In genomic region chr1:41484881-41485280, GRCh38 we compare ENCODE assay signal across 23 cellular contexts. TPM values are rescaled to one million over a fixed set of nuclear protein-coding genes. Genes with fewer than 3 reads are reported as not detected.
DNase-seq lines count a peak whose midpoint lies in the region; ATAC-seq, FAIRE-seq and TF ChIP-seq lines count a peak whose summit lies in the region.
"Had no signal": no experiment of that assay in that cellular context is flagged by ENCODE, and none has a peak within 500 bp of the region (broad histone marks: within the 10 kb centered on the region; RNA-seq: fewer than 3 reads in every experiment).

No MANE protein-coding gene starts in this region.

- ATAC-seq in A549 (peak in 1 of 2 experiments; percentile 5; a peak in 3 of 6 replicates), body of pancreas (no peak), HG03565 (IDR thresholded peaks at IDR 0.05; ENCODE audit: unreplicated experiment) (no peak), GM21381 (IDR thresholded peaks at IDR 0.05; ENCODE audit: unreplicated experiment) (no peak), HG02938 (IDR thresholded peaks at IDR 0.05; ENCODE audit: unreplicated experiment) (no peak)
- ATAC-seq: activated naive CD8-positive, alpha-beta T cell treated with anti-CD3 and anti-CD28 coated beads, Interleukin-2, amount 50 U/mL, for 24 hours; effector memory CD8-positive, alpha-beta T cell; naive thymus-derived CD8-positive, alpha-beta T cell had no signal

- H3K4me2 ChIP-seq in A549, result peak overlapping the region; percentile 76

- H3K9ac ChIP-seq in HUES6 (ENCODE audit: low read length) (peak overlapping the region; percentile 25), muscle layer of colon (ENCODE audit: low read length) (no peak overlapping the region)

- TF ChIP-seq POLR2A in A549 (IDR thresholded peaks at IDR 0.05; ENCODE audit: low read length), result no peak
- no peak for TF ChIP-seq POLR2A in body of pancreas (IDR thresholded peaks at IDR 0.05)

- no peak for TF ChIP-seq EP300 in A549 (IDR thresholded peaks at IDR 0.05)

- POLR2A ChIA-PET in A549 (lab: Yijun Ruan, JAX), result no interaction called here

- no peak for FAIRE-seq in A549 (lab: Jason Lieb, UNC)
- FAIRE-seq: HTR-8/SVneo had no signal

- H3K27me3 ChIP-seq in HUES6 (ENCODE audit: control insufficient read depth, insufficient read depth, low read length), result peaks cover 4% of the 10 kb centered on the region; the same call in 1 of the 2 replicates
- H3K27me3 ChIP-seq in body of pancreas, result no peaks in the 10 kb centered on the region
- no peaks in the 10 kb centered on the region for H3K27me3 ChIP-seq in muscle layer of colon (ENCODE audit: control insufficient read depth in 1 of 2, insufficient read depth in 2 of 2, low read length in 2 of 2)
- H3K27me3 ChIP-seq: brain microvascular endothelial cell, colonic mucosa, upper lobe of right lung had no signal

- no CpG with 5 or more reads among the region's 7 CpGs for WGBS in A549 (ENCODE audit: missing lambda C conversion rate)
- 26 to 41% methylated on average over 6 to 7 of the region's 7 CpGs for WGBS in body of pancreas, 2 donors

- H3K9me3 ChIP-seq in A549 (no peaks in the 10 kb centered on the region), HUES6 (ENCODE audit: control insufficient read depth, insufficient read depth, low read depth, low read length) (no peaks in the 10 kb centered on the region), body of pancreas (no peaks in the 10 kb centered on the region), muscle layer of colon (ENCODE audit: low read length) (no peaks in the 10 kb centered on the region)
- H3K9me3 ChIP-seq: colonic mucosa, upper lobe of right lung had no signal

- H3K4me3 ChIP-seq in A549 (no peak overlapping the region), HUES6 (ENCODE audit: low read depth, low read length) (no peak overlapping the region), body of pancreas (no peak overlapping the region), muscle layer of colon (ENCODE audit: low read depth in 1 of 2, low read length in 2 of 2) (no peak overlapping the region)
- H3K4me3 ChIP-seq: upper lobe of right lung had no signal

- DNase-seq in A549 (ENCODE audit: low read depth in 1 of 2, low spot score in 1 of 2) (no peak), body of pancreas (no peak), globus pallidus (ENCODE audit: low spot score) (no peak)
- DNase-seq: activated CD4-positive, alpha-beta memory T cell treated with anti-CD3 and anti-CD28 coated beads for 36 hours; activated gamma-delta T cell; activated naive CD8-positive, alpha-beta T cell treated with anti-CD3 and anti-CD28 coated beads, Interleukin-2, amount 50 U/mL, for 24 hours; CD4-positive, alpha-beta T cell; effector memory CD8-positive, alpha-beta T cell; foreskin melanocyte; stimulated activated CD4-positive, alpha-beta T cell treated with anti-CD3 and anti-CD28 coated beads, Interleukin-15, amount 100 ng/mL, for 24 hours had no signal

- TF ChIP-seq RAD21 in A549 (conservative IDR thresholded peaks at IDR 0.05 in 1 of 2, IDR thresholded peaks at IDR 0.05 in 1 of 2), result no peak

- H3K27ac ChIP-seq in A549, result peak overlapping the region; percentile 79 to 93
- H3K27ac ChIP-seq in HUES6 (ENCODE audit: low read depth, low read length), result no peak overlapping the region
- peak overlapping the region; percentile 44 to 82 (median 80) for H3K27ac ChIP-seq in body of pancreas
- H3K27ac ChIP-seq in muscle layer of colon (ENCODE audit: low read depth, low read length), result peak overlapping the region; percentile 60
- H3K27ac ChIP-seq: brain microvascular endothelial cell, upper lobe of right lung had no signal

- H3K36me3 ChIP-seq in HUES6 (ENCODE audit: control insufficient read depth, insufficient read depth, low read length) (no peaks in the 10 kb centered on the region), body of pancreas (replicated peaks in 1 of 2; ENCODE audit: insufficient read depth in 1 of 2, low read depth in 2 of 2) (no peaks in the 10 kb centered on the region), muscle layer of colon (ENCODE audit: insufficient read depth, low read length) (no peaks in the 10 kb centered on the region)
- H3K36me3 ChIP-seq: brain microvascular endothelial cell, colonic mucosa, upper lobe of right lung had no signal

- TF ChIP-seq CTCF in A549 (IDR thresholded peaks at IDR 0.05) (no peak), body of pancreas (IDR thresholded peaks at IDR 0.05) (no peak)

- H3K4me1 ChIP-seq in A549 (peaks cover 72% of the 10 kb centered on the region), HUES6 (ENCODE audit: control insufficient read depth, insufficient read depth, low read length) (peaks cover 58% of the 10 kb centered on the region), body of pancreas (peaks cover 68% of the 10 kb centered on the region), muscle layer of colon (ENCODE audit: insufficient read depth, low read length) (peaks cover 60% of the 10 kb centered on the region)

- intact Hi-C loops in body of pancreas (cut with DNase I), result no loop called here

- CTCF ChIA-PET in A549 (lab: Yijun Ruan, JAX), result interaction anchor here (0.6 to 5.2 kb wide), 7 partner anchors 9 to 484 kb away, joined by 3 to 45 read pairs (median 4); no protein-coding TSS in a partner anchor

TF ChIP-seq in A549, 52 proteins besides CTCF, POLR2A, EP300 and RAD21:
- TF ChIP-seq EHF (CRISPR knock-in tag; IDR thresholded peaks at IDR 0.05) (no peak), ZFP36 (IDR thresholded peaks at IDR 0.05; ENCODE audit: borderline replicate concordance, partially characterized antibody) (peak; percentile 47)

RNA-seq across cellular contexts. Expression of gene EDN2, which starts 0.4 kb away (rescaled TPM):
- 1.2 and 1.6 TPM in 2 replicates for polyA plus RNA-seq in A549 (2011; rRNA removed)
- 6.4 and 8.2 TPM in 2 replicates for polyA plus RNA-seq in A549 (2012; cell fraction: cytosol; rRNA removed)
- 13.2 and 16.8 TPM in 2 replicates for polyA plus RNA-seq in A549 (2012; cell fraction: nucleus; rRNA removed)
- polyA plus RNA-seq in A549 (2017; fragmentation: RNase III; extraction: RNeasy Plus Mini Kit Qiagen cat#74134 plus additional on column Dnase treatment), result 2.8 to 8.2 TPM (median 3.2 TPM) in 3 replicates
- polyA minus RNA-seq in A549 (2011; rRNA and poly(A)+ RNA removed), result 0.54 TPM in 1 of 2 replicates, not detected in the other
- 1 to 10 TPM; 3.6 TPM for total RNA-seq in body of pancreas
- total RNA-seq: activated CD4-positive, alpha-beta memory T cell treated with anti-CD3 and anti-CD28 coated beads for 36 hours; CD4-positive, alpha-beta T cell; kidney epithelial cell; naive thymus-derived CD8-positive, alpha-beta T cell; RPMI7951; sciatic nerve; upper lobe of right lung had no signal
- polyA plus RNA-seq: naive thymus-derived CD8-positive, alpha-beta T cell had no signal
